Comparison of ENCODE assay signal across 9 cellular contexts in the genomic region with DNA sequence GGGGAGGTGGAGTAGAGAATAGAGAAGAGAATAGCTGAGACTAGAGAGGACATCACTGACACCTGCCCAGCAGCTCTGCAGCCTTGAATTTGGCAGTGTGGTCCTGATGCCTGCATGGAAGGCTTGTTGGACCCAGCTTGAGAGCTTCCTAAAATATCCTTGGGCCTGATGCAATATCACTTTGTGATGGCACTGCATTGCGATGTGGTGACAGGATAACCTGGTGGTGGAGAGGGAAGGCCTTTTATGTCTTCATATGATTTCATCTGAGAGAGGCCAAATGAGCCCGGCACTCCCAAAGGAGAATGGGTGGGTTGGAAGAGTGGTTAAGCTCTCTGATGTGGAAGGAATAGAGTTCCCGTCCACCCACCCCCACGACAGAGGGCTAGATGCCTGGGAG.
DNase-seq lines count a peak whose midpoint lies in the region; ATAC-seq, FAIRE-seq and TF ChIP-seq lines count a peak whose summit lies in the region.
"Had no signal": no experiment of that assay in that cellular context is flagged by ENCODE, and none has a peak within 500 bp of the region (broad histone marks: within the 10 kb centered on the region; RNA-seq: fewer than 3 reads in every experiment).

No MANE protein-coding gene starts in this region.

- TF ChIP-seq RAD21 in K562 (CRISPR knock-in tag; conservative IDR thresholded peaks at IDR 0.05 in 1 of 2, IDR thresholded peaks at IDR 0.05 in 1 of 2), result no peak

- no peak for FAIRE-seq in K562 (lab: Jason Lieb, UNC)

- POLR2A ChIA-PET in K562 (lab: Yijun Ruan, JAX), result interaction anchor here (0.6 to 3.4 kb wide), 5 partner anchors 12 to 125 kb away, joined by 3 to 61 read pairs (median 6); a partner anchor contains a TSS

- DNase-seq in activated naive CD4-positive, alpha-beta T cell treated with Interleukin-2 at 50 U/mL for 16 hours, result no peak
- DNase-seq in K562 (ENCODE audit: extremely low read depth in 1 of 4, low spot score in 3 of 4), result no peak
- no peak for DNase-seq in aorta
- DNase-seq in foreskin melanocyte, result no peak
- no peak for DNase-seq in NK-92 treated with Interleukin-12 subunit alpha and Interleukin-12 subunit beta, amount 100 ng/mL, for 24 hours (lab: John Stamatoyannopoulos, UW)
- DNase-seq in activated CD4-positive, alpha-beta T cell treated with anti-CD3 and anti-CD28 coated beads, Interleukin-2, amount 50 U/mL, for 4 hours, result no peak
- DNase-seq: effector CD4-positive, alpha-beta T cell had no signal

- H3K9me3 Mint-ChIP-seq in activated naive CD4-positive, alpha-beta T cell treated with anti-CD3 and anti-CD28 coated beads, Interleukin-2, amount 50 U/mL, for 24 hours, result no peaks in the 10 kb centered on the region

- no TSS peak for BruUV-seq in K562 (replicated peaks; lab: Mats Ljungman, UMichigan)

- H3K27ac Mint-ChIP-seq in activated naive CD4-positive, alpha-beta T cell treated with anti-CD3 and anti-CD28 coated beads, Interleukin-2, amount 50 U/mL, for 24 hours, result no peak overlapping the region

- in situ Hi-C loops in K562 (cut with MboI), result loop anchor here (5.0 kb wide), 1 partner anchor 343 kb away; no protein-coding TSS in a partner anchor

- CTCF ChIA-PET in K562 (lab: Yijun Ruan, JAX; ENCODE audit: low intra/inter-chr PET ratio), result no interaction called here

- H3K4me2 ChIP-seq in K562 (ENCODE audit: insufficient read depth, low read length), result peak overlapping the region; percentile 73

- H3K9me3 ChIP-seq in K562 (replicated peaks; ENCODE audit: control insufficient read depth, insufficient read depth, low read depth, low read length) (no peaks in the 10 kb centered on the region), muscle layer of colon (ENCODE audit: low read length) (no peaks in the 10 kb centered on the region), aorta (ENCODE audit: control insufficient read depth, low read length) (no peaks in the 10 kb centered on the region)

- no peak overlapping the region for H3K4me3 ChIP-seq in K562
- peak overlapping the region in 1 of 2 donors; percentile 54 for H3K4me3 ChIP-seq in muscle layer of colon (ENCODE audit: low read depth in 1 of 2, low read length in 2 of 2)
- H3K4me3 ChIP-seq in aorta (ENCODE audit: low read length in 2 of 2), result no peak overlapping the region

- peak overlapping the region; percentile 15 for H3K4me3 Mint-ChIP-seq in activated naive CD4-positive, alpha-beta T cell treated with anti-CD3 and anti-CD28 coated beads, Interleukin-2, amount 50 U/mL, for 24 hours

- H3K4me1 ChIP-seq in K562 (replicated peaks in 1 of 2; ENCODE audit: control insufficient read depth in 2 of 2, insufficient read depth in 2 of 2, low read length in 2 of 2) (peaks cover 32 to 48% of the 10 kb centered on the region in 2 experiments), muscle layer of colon (ENCODE audit: insufficient read depth, low read length) (peaks cover 53% of the 10 kb centered on the region), aorta (ENCODE audit: control insufficient read depth in 1 of 2, insufficient read depth in 2 of 2, low read length in 2 of 2) (peaks cover 5 to 12% of the 10 kb centered on the region in 2 donors)

- H3K27me3 Mint-ChIP-seq in activated naive CD4-positive, alpha-beta T cell treated with anti-CD3 and anti-CD28 coated beads, Interleukin-2, amount 50 U/mL, for 24 hours, result no peaks in the 10 kb centered on the region

- H3K27me3 ChIP-seq in K562 (ENCODE audit: control insufficient read depth in 2 of 2, insufficient read depth in 2 of 2, low read length in 2 of 2) (no peaks in the 10 kb centered on the region), muscle layer of colon (ENCODE audit: control insufficient read depth in 1 of 2, insufficient read depth in 2 of 2, low read length in 2 of 2) (no peaks in the 10 kb centered on the region), aorta (ENCODE audit: control insufficient read depth in 1 of 2, insufficient read depth in 2 of 2, low read length in 1 of 2) (no peaks in the 10 kb centered on the region)

- 49% methylated on average over 4 of the region's 4 CpGs for WGBS in K562 (ENCODE audit: insufficient coverage, low coverage, missing lambda C conversion rate)
- WGBS in aorta, 2 donors, result 51 to 58% methylated on average over 4 of the region's 4 CpGs

- no peak for TF ChIP-seq POLR2A in K562 (conservative IDR thresholded peaks at IDR 0.05)

- no peaks in the 10 kb centered on the region for H3K36me3 Mint-ChIP-seq in activated naive CD4-positive, alpha-beta T cell treated with anti-CD3 and anti-CD28 coated beads, Interleukin-2, amount 50 U/mL, for 24 hours

- peak overlapping the region; percentile 81 for H3K27ac ChIP-seq in K562 (ENCODE audit: extremely low read depth, low read depth, low read length)
- H3K27ac ChIP-seq in muscle layer of colon (ENCODE audit: low read depth, low read length), result peak overlapping the region; percentile 92
- peak overlapping the region; percentile 73 to 94 for H3K27ac ChIP-seq in aorta (ENCODE audit: low read depth in 1 of 2, low read length in 2 of 2)

- peaks cover 48% of the 10 kb centered on the region for H3K4me1 Mint-ChIP-seq in activated naive CD4-positive, alpha-beta T cell treated with anti-CD3 and anti-CD28 coated beads, Interleukin-2, amount 50 U/mL, for 24 hours

- H3K79me2 ChIP-seq in K562 (ENCODE audit: control insufficient read depth, insufficient read depth, low read length), result peaks cover 9% of the 10 kb centered on the region; the same call in 1 of the 3 replicates

- H2AFZ ChIP-seq in K562 (ENCODE audit: low read depth, low read length), result peak overlapping the region; percentile 84

- no peak for TF ChIP-seq EP300 in K562 (IDR thresholded peaks at IDR 0.05; ENCODE audit: low read length)

- no peaks in the 10 kb centered on the region for H4K20me1 ChIP-seq in K562 (replicated peaks; ENCODE audit: control insufficient read depth, insufficient read depth, low read length)

- H3K9ac ChIP-seq in K562 (ENCODE audit: insufficient read depth in 1 of 2, low read depth in 2 of 2, low read length in 2 of 2), result peak overlapping the region; percentile 33 to 65; a peak in 3 of 4 replicates
- no peak overlapping the region for H3K9ac ChIP-seq in muscle layer of colon (ENCODE audit: low read length)

- ATAC-seq in K562 (no peak), aorta (ENCODE audit: low FRiP score) (no peak)

- H3K36me3 ChIP-seq in K562 (ENCODE audit: control insufficient read depth, insufficient read depth, low read length) (no peaks in the 10 kb centered on the region), muscle layer of colon (ENCODE audit: insufficient read depth, low read length) (no peaks in the 10 kb centered on the region), aorta (ENCODE audit: control insufficient read depth in 1 of 2, insufficient read depth in 2 of 2, low read length in 1 of 2) (no peaks in the 10 kb centered on the region)

- H3K9me1 ChIP-seq in K562 (ENCODE audit: control insufficient read depth, insufficient read depth, low read length), result no peaks in the 10 kb centered on the region

- intact Hi-C loops in K562 (cut with micrococcal nuclease), result loop anchor here (5.0 to 10.0 kb wide), 2 partner anchors 167 to 374 kb away; no protein-coding TSS in a partner anchor
- intact Hi-C loops in aorta (cut with DNase I), result loop anchor here (2.0 to 10.0 kb wide), 7 partner anchors 122 to 616 kb away; a partner anchor contains a TSS

- no peak for TF ChIP-seq CTCF in K562 (IDR thresholded peaks at IDR 0.05 in 2 of 3, conservative IDR thresholded peaks at IDR 0.05 in 1 of 3; ENCODE audit: insufficient read depth in 2 of 3, low read depth in 1 of 3, low read length in 3 of 3)

TF ChIP-seq in K562, 482 proteins besides CTCF, POLR2A, EP300 and RAD21 (continues in another document):
- TF ChIP-seq GATAD2B (IDR thresholded peaks at IDR 0.05; ENCODE audit: borderline replicate concordance), result no peak
- TF ChIP-seq, protein P1, sequence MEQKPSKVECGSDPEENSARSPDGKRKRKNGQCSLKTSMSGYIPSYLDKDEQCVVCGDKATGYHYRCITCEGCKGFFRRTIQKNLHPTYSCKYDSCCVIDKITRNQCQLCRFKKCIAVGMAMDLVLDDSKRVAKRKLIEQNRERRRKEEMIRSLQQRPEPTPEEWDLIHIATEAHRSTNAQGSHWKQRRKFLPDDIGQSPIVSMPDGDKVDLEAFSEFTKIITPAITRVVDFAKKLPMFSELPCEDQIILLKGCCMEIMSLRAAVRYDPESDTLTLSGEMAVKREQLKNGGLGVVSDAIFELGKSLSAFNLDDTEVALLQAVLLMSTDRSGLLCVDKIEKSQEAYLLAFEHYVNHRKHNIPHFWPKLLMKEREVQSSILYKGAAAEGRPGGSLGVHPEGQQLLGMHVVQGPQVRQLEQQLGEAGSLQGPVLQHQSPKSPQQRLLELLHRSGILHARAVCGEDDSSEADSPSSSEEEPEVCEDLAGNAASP (IDR thresholded peaks at IDR 0.05), result no peak
- TF ChIP-seq ZNF584 (CRISPR knock-in tag; IDR thresholded peaks at IDR 0.05; ENCODE audit: low read depth), result no peak
- TF ChIP-seq, protein P2, sequence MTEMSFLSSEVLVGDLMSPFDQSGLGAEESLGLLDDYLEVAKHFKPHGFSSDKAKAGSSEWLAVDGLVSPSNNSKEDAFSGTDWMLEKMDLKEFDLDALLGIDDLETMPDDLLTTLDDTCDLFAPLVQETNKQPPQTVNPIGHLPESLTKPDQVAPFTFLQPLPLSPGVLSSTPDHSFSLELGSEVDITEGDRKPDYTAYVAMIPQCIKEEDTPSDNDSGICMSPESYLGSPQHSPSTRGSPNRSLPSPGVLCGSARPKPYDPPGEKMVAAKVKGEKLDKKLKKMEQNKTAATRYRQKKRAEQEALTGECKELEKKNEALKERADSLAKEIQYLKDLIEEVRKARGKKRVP (CRISPR knock-in tag; IDR thresholded peaks at IDR 0.05), result peak; percentile 62; the same call in 1 of the 2 replicates
- peak; percentile 85 for TF ChIP-seq CEBPG (CRISPR knock-in tag; IDR thresholded peaks at IDR 0.05)
- peak; percentile 72 to 80; a peak in 3 of 4 replicates for TF ChIP-seq CEBPG (tag; conservative IDR thresholded peaks at IDR 0.05 in 1 of 2, IDR thresholded peaks at IDR 0.05 in 1 of 2)
